In genomic region chr12:225012-225411, GRCh38 we compare ENCODE assay signal across 20 cellular contexts. TPM values are rescaled to one million over a fixed set of nuclear protein-coding genes. Genes with fewer than 3 reads are reported as not detected.
DNase-seq lines count a peak whose midpoint lies in the region; ATAC-seq and TF ChIP-seq lines count a peak whose summit lies in the region.
"Had no signal": no experiment of that assay in that cellular context is flagged by ENCODE, and none has a peak within 500 bp of the region (broad histone marks: within the 10 kb centered on the region; RNA-seq: fewer than 3 reads in every experiment).

No MANE protein-coding gene starts in this region.

- H3K27ac Mint-ChIP-seq in activated T-helper 17 cell treated with anti-CD3 and anti-CD28 coated beads, Interleukin-2, amount 50 U/mL, for 72 hours: no peak overlapping the region
- H3K27ac Mint-ChIP-seq in GM23338 (no peak overlapping the region), natural killer cell (no peak overlapping the region)
- H3K27ac Mint-ChIP-seq: CD8-positive, alpha-beta T cell had no signal

- no peaks in the 10 kb centered on the region for H3K36me3 ChIP-seq in GM23338 (ENCODE audit: insufficient read depth)
- H3K36me3 ChIP-seq: BLaER1 treated with 17β-estradiol and CSF1 and Interleukin-3, amounts not matched to agents 10 nM and 100 nM had no signal

- intact Hi-C loops in posterior vena cava (cut with DNase I): no loop called here
- intact Hi-C loops in natural killer cell (cut with micrococcal nuclease): no loop called here

- no peak overlapping the region for H3K4me3 ChIP-seq in GM23338
- H3K4me3 ChIP-seq: BLaER1 treated with 17β-estradiol and CSF1 and Interleukin-3, amounts not matched to agents 10 nM and 100 nM; K562 had no signal

- H2AFZ ChIP-seq in GM23338: no peak overlapping the region

- peak; percentile 47 for ATAC-seq in activated T-helper 17 cell treated with anti-CD3 and anti-CD28 coated beads, Interleukin-2, amount 50 U/mL, for 72 hours (replicated peaks)
- no peak for ATAC-seq in GM23338
- ATAC-seq in natural killer cell: no peak
- ATAC-seq: CD8-positive, alpha-beta T cell; K562 had no signal

- peak; percentile 47 for DNase-seq in activated effector memory CD4-positive, alpha-beta T cell treated with anti-CD3 and anti-CD28 coated beads, Interleukin-2, amount 50 U/mL, for 16 hours
- DNase-seq in activated effector memory CD4-positive, alpha-beta T cell treated with Interleukin-2 at 50 U/mL for 16 hours: no peak
- peak; percentile 74 for DNase-seq in posterior vena cava (ENCODE audit: low spot score)
- peak; percentile 28 for DNase-seq in ureter (ENCODE audit: low spot score)
- no peak for DNase-seq in GM23338 (ENCODE audit: low spot score)
- no peak for DNase-seq in natural killer cell
- DNase-seq: Calu3; CD8-positive, alpha-beta T cell; GF-D8; NCI-H1092 treated with DMSO at 0.1 percent for 48 hours; NCI-H1694; NCI-H2107; NCI-H510A; NCI-H748 treated with DMSO at 0.1 percent for 48 hours; SHP77 treated with DMSO at 0.1 percent for 48 hours had no signal

- peaks cover 8% of the 10 kb centered on the region for H3K4me1 ChIP-seq in GM23338 (ENCODE audit: insufficient read depth)

- no peaks in the 10 kb centered on the region for H3K9me3 Mint-ChIP-seq in activated T-helper 17 cell treated with anti-CD3 and anti-CD28 coated beads, Interleukin-2, amount 50 U/mL, for 72 hours
- no peaks in the 10 kb centered on the region for H3K9me3 Mint-ChIP-seq in GM23338
- no peaks in the 10 kb centered on the region for H3K9me3 Mint-ChIP-seq in natural killer cell
- H3K9me3 Mint-ChIP-seq: CD8-positive, alpha-beta T cell had no signal

- H3K27ac ChIP-seq in GM23338 (ENCODE audit: low read depth): no peak overlapping the region
- H3K27ac ChIP-seq: BLaER1 treated with 17β-estradiol and CSF1 and Interleukin-3, amounts not matched to agents 10 nM and 100 nM had no signal

- H3K4me2 ChIP-seq in GM23338: no peak overlapping the region
- H3K4me2 ChIP-seq: BLaER1 treated with 17β-estradiol and CSF1 and Interleukin-3, amounts not matched to agents 10 nM and 100 nM had no signal

- no peaks in the 10 kb centered on the region for H3K27me3 ChIP-seq in GM23338 (ENCODE audit: insufficient read depth)
- H3K27me3 ChIP-seq: BLaER1 treated with 17β-estradiol and CSF1 and Interleukin-3, amounts not matched to agents 10 nM and 100 nM had no signal

- TF ChIP-seq CTCF in GM23338 (conservative IDR thresholded peaks at IDR 0.05; ENCODE audit: low read depth in 2 of 2) (no peak), natural killer cell (IDR thresholded peaks at IDR 0.05) (no peak)

- no peaks in the 10 kb centered on the region for H3K79me2 ChIP-seq in GM23338 (replicated peaks; ENCODE audit: insufficient read depth)

- no peak overlapping the region for H3K4me3 Mint-ChIP-seq in activated T-helper 17 cell treated with anti-CD3 and anti-CD28 coated beads, Interleukin-2, amount 50 U/mL, for 72 hours
- H3K4me3 Mint-ChIP-seq in GM23338 (no peak overlapping the region), natural killer cell (no peak overlapping the region)
- H3K4me3 Mint-ChIP-seq: CD8-positive, alpha-beta T cell had no signal

- peaks cover 12% of the 10 kb centered on the region for H3K27me3 Mint-ChIP-seq in activated T-helper 17 cell treated with anti-CD3 and anti-CD28 coated beads, Interleukin-2, amount 50 U/mL, for 72 hours
- H3K27me3 Mint-ChIP-seq in GM23338 (ENCODE audit: insufficient read depth, low read depth, poor library complexity) (peaks cover 16% of the 10 kb centered on the region), natural killer cell (ENCODE audit: low read depth in 2 of 2) (peaks cover 12 to 26% of the 10 kb centered on the region in 2 donors)

- no peaks in the 10 kb centered on the region for H4K20me1 ChIP-seq in GM23338 (replicated peaks; ENCODE audit: insufficient read depth)
- H4K20me1 ChIP-seq: BLaER1 treated with 17β-estradiol and CSF1 and Interleukin-3, amounts not matched to agents 10 nM and 100 nM had no signal

- H3F3A ChIP-seq in GM23338 (replicated peaks; ENCODE audit: low read depth): no peaks in the 10 kb centered on the region

- no peaks in the 10 kb centered on the region for H3K4me1 Mint-ChIP-seq in activated T-helper 17 cell treated with anti-CD3 and anti-CD28 coated beads, Interleukin-2, amount 50 U/mL, for 72 hours
- peaks cover 22% of the 10 kb centered on the region for H3K4me1 Mint-ChIP-seq in GM23338
- H3K4me1 Mint-ChIP-seq in natural killer cell: peaks cover 0 to 2% of the 10 kb centered on the region in 2 donors

- no peaks in the 10 kb centered on the region for H3K9me2 ChIP-seq in GM23338 (ENCODE audit: insufficient read depth)

- H3K36me3 Mint-ChIP-seq in activated T-helper 17 cell treated with anti-CD3 and anti-CD28 coated beads, Interleukin-2, amount 50 U/mL, for 72 hours (ENCODE audit: low read depth): no peaks in the 10 kb centered on the region
- no peaks in the 10 kb centered on the region for H3K36me3 Mint-ChIP-seq in GM23338 (ENCODE audit: low read depth)
- no peaks in the 10 kb centered on the region for H3K36me3 Mint-ChIP-seq in natural killer cell
- H3K36me3 Mint-ChIP-seq: CD8-positive, alpha-beta T cell had no signal

TF ChIP-seq in GM23338, 12 proteins besides CTCF, POLR2A, EP300 and RAD21 (continues in another document):
- TF ChIP-seq ZNF462 (CRISPR knock-in tag; IDR thresholded peaks at IDR 0.05) (no peak), JUNB (IDR thresholded peaks at IDR 0.05; ENCODE audit: unreplicated experiment) (no peak), EZH2 (IDR thresholded peaks at IDR 0.05; ENCODE audit: low read depth, unreplicated experiment) (no peak)

RNA-seq across cellular contexts. Expression of gene SLC6A12, which starts 11.1 kb away (rescaled TPM):
- not detected for total RNA-seq in activated T-helper 17 cell treated with anti-CD3 and anti-CD28 coated beads, Interleukin-2, amount 50 U/mL, for 72 hours
- total RNA-seq in posterior vena cava (1 to 10 TPM in 1 of 2 donors, under 1 TPM in 1; 1.00 to 1.0 TPM), ureter (1.2 TPM), natural killer cell (under 1 TPM in 2 of 3 donors, not detected in 1; 0.54 to 0.70 TPM)
- 0.56 and 2.1 TPM in 2 replicates for total RNA-seq in GM23338 (2014; rRNA removed; shearing (Covaris generic))
- polyA plus RNA-seq in GM23338 (2016; fragmentation: Nextera tagmentation; extraction: Ambion mirVana): 0.43 TPM in 1 of 2 replicates, not detected in the other
- total RNA-seq: A673; CD8-positive, alpha-beta T cell; K562; OCI-LY7 had no signal
- polyA plus RNA-seq: K562 had no signal

RNA-seq across cellular contexts. Expression of gene SLC6A13, which starts 37.6 kb away (rescaled TPM):
- total RNA-seq in activated T-helper 17 cell treated with anti-CD3 and anti-CD28 coated beads, Interleukin-2, amount 50 U/mL, for 72 hours: under 1 TPM in 1 of 2 donors, not detected in 1; 0.32 TPM
- total RNA-seq in posterior vena cava (not detected), ureter (not detected), natural killer cell (1 to 10 TPM in 1 of 3 donors, under 1 TPM in 1, not detected in 1; 0.79 to 2.2 TPM)
- 0.27 TPM in 1 of 2 replicates, not detected in the other for total RNA-seq in GM23338 (2014; rRNA removed; shearing (Covaris generic))
- not detected in 2 replicates for polyA plus RNA-seq in GM23338 (2016; fragmentation: Nextera tagmentation; extraction: Ambion mirVana)
- total RNA-seq: A673; CD8-positive, alpha-beta T cell had no signal

Comparison
In these comparisons a context has a peak if more than half of its experiments do, and no peak if none do; other contexts are left out.
1. DNase-seq: peak in activated effector memory CD4-positive, alpha-beta T cell treated with anti-CD3 and anti-CD28 coated beads, Interleukin-2, amount 50 U/mL, for 16 hours (single experiment), posterior vena cava (single experiment) and ureter (single experiment); none in activated effector memory CD4-positive, alpha-beta T cell treated with Interleukin-2 at 50 U/mL for 16 hours (single experiment), GM23338 (single experiment) and natural killer cell (single experiment).